25 cellular contexts compared by ENCODE assay signal in the genomic region with DNA sequence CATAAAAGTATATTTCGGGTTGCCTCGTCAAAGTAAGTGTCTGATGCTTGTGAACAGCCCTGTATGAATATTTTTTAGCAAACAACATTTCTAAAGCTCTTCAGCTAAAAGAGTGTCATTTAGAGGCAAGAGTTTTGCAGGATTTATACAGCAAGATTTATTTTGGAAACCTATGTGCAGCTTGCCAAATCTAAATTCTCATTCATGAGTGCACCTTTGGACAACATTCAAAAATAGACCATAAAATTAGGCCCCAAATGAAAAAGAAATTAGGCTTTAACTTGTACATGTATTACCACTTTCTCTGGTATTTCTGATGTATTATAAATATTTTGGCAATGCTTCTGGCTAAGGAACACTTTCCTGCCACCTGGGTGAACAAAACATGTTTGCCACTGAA.
"Had no signal": no experiment of that assay in that cellular context is flagged by ENCODE, and none has a peak within 500 bp of the region (broad histone marks: within the 10 kb centered on the region; RNA-seq: fewer than 3 reads in every experiment).

No MANE protein-coding gene starts in this region.

- H3K4me3 Mint-ChIP-seq: naive thymus-derived CD4-positive, alpha-beta T cell; natural killer cell treated with Interleukin-12 subunit alpha and Interleukin-12 subunit beta and Interleukin-15 and Interleukin-18, amount 100 ng/mL, for 72 hours; stimulated activated memory B cell treated with anti-CD40 and anti-IgM and Interleukin-4, amounts not matched to agents 10 μg/mL and 1 μg/mL and 100 μg/mL, for 72 hours; stimulated activated naive CD8-positive, alpha-beta T cell treated with anti-CD3 and anti-CD28 coated beads, Interleukin-15, amount 100 ng/mL, for 72 hours; type B pancreatic cell had no signal

- H3K36me3 ChIP-seq: left ventricle myocardium inferior, ovary, prostate gland, tibial nerve, uterus had no signal

- H3K4me3 ChIP-seq: left ventricle myocardium inferior, lung, mucosa of descending colon, ovary, prostate gland, skin epidermis, tibial nerve, uterus had no signal

- H3K4me1 ChIP-seq: left ventricle myocardium inferior, prostate gland, tibial nerve, uterus had no signal

- ATAC-seq: mucosa of descending colon; naive thymus-derived CD4-positive, alpha-beta T cell; natural killer cell treated with Interleukin-12 subunit alpha and Interleukin-12 subunit beta and Interleukin-15 and Interleukin-18, amount 100 ng/mL, for 72 hours; right cardiac atrium; sciatic nerve; stimulated activated memory B cell treated with anti-CD40 and anti-IgM and Interleukin-4, amounts not matched to agents 10 μg/mL and 1 μg/mL and 100 μg/mL, for 72 hours; stimulated activated naive CD8-positive, alpha-beta T cell treated with anti-CD3 and anti-CD28 coated beads, Interleukin-15, amount 100 ng/mL, for 72 hours had no signal

- H3K27ac ChIP-seq: left ventricle myocardium inferior, ovary, prostate gland, skin epidermis, tibial nerve, uterus had no signal

- DNase-seq: islet precursor cell; left ventricle myocardium inferior; mesendoderm; midbrain; mucosa of descending colon; naive thymus-derived CD4-positive, alpha-beta T cell; ovary; retina; right cardiac atrium; stimulated activated CD4-positive, alpha-beta T cell treated with anti-CD3 and anti-CD28 coated beads, Interleukin-12 subunit alpha, Interleukin-12 subunit beta, amount 100 ng/mL, for 4 hours; stimulated activated CD4-positive, alpha-beta T cell treated with anti-CD3 and anti-CD28 coated beads, Interleukin-15, amount 100 ng/mL, for 24 hours; stimulated activated CD4-positive, alpha-beta T cell treated with anti-CD3 and anti-CD28 coated beads, Interleukin-2, amount 100 ng/mL, for 24 hours; stimulated activated CD4-positive, alpha-beta T cell treated with anti-CD3 and anti-CD28 coated beads, Interleukin-4, amount 100 ng/mL, for 1 hour; stimulated activated naive CD4-positive, alpha-beta T cell treated with Interleukin-2 at 50 U/mL for 16 hours; stimulated activated naive CD8-positive, alpha-beta T cell treated with anti-CD3 and anti-CD28 coated beads, Interleukin-15, amount 100 ng/mL, for 72 hours; substantia nigra; uterus had no signal

- H3K9me3 Mint-ChIP-seq: naive thymus-derived CD4-positive, alpha-beta T cell; natural killer cell treated with Interleukin-12 subunit alpha and Interleukin-12 subunit beta and Interleukin-15 and Interleukin-18, amount 100 ng/mL, for 72 hours; stimulated activated memory B cell treated with anti-CD40 and anti-IgM and Interleukin-4, amounts not matched to agents 10 μg/mL and 1 μg/mL and 100 μg/mL, for 72 hours; stimulated activated naive CD8-positive, alpha-beta T cell treated with anti-CD3 and anti-CD28 coated beads, Interleukin-15, amount 100 ng/mL, for 72 hours; type B pancreatic cell had no signal

- H3K9me3 ChIP-seq: left ventricle myocardium inferior, mucosa of descending colon, ovary, prostate gland, tibial nerve, uterus had no signal

- H3K4me1 Mint-ChIP-seq: naive thymus-derived CD4-positive, alpha-beta T cell; stimulated activated memory B cell treated with anti-CD40 and anti-IgM and Interleukin-4, amounts not matched to agents 10 μg/mL and 1 μg/mL and 100 μg/mL, for 72 hours; stimulated activated naive CD8-positive, alpha-beta T cell treated with anti-CD3 and anti-CD28 coated beads, Interleukin-15, amount 100 ng/mL, for 72 hours had no signal

- H3K27me3 ChIP-seq: ovary, tibial nerve, uterus had no signal

- H3K36me3 Mint-ChIP-seq: naive thymus-derived CD4-positive, alpha-beta T cell; natural killer cell treated with Interleukin-12 subunit alpha and Interleukin-12 subunit beta and Interleukin-15 and Interleukin-18, amount 100 ng/mL, for 72 hours; stimulated activated memory B cell treated with anti-CD40 and anti-IgM and Interleukin-4, amounts not matched to agents 10 μg/mL and 1 μg/mL and 100 μg/mL, for 72 hours; type B pancreatic cell had no signal

- H3K27ac Mint-ChIP-seq: naive thymus-derived CD4-positive, alpha-beta T cell; natural killer cell treated with Interleukin-12 subunit alpha and Interleukin-12 subunit beta and Interleukin-15 and Interleukin-18, amount 100 ng/mL, for 72 hours; stimulated activated memory B cell treated with anti-CD40 and anti-IgM and Interleukin-4, amounts not matched to agents 10 μg/mL and 1 μg/mL and 100 μg/mL, for 72 hours; stimulated activated naive CD8-positive, alpha-beta T cell treated with anti-CD3 and anti-CD28 coated beads, Interleukin-15, amount 100 ng/mL, for 72 hours; type B pancreatic cell had no signal
